Comparison of ENCODE assay signal across 24 cellular contexts in genomic region chr2:242054406-242054805, GRCh38.
"Had no signal": no experiment of that assay in that cellular context is flagged by ENCODE, and none has a peak within 500 bp of the region (broad histone marks: within the 10 kb centered on the region; RNA-seq: fewer than 3 reads in every experiment).

No MANE protein-coding gene starts in this region.

- ATAC-seq: left lung; mucosa of descending colon; psoas muscle; stimulated activated naive CD8-positive, alpha-beta T cell treated with anti-CD3 and anti-CD28 coated beads, Interleukin-15, amount 100 ng/mL, for 72 hours had no signal

- H3K27ac ChIP-seq: dorsolateral prefrontal cortex, left lung, psoas muscle, suprapubic skin, transverse colon, vagina had no signal

- FAIRE-seq: colon, frontal cortex, keratinocyte, small intestine had no signal

- H3K27ac Mint-ChIP-seq: immature natural killer cell; mesothelial cell of epicardium; natural killer cell treated with Interleukin-12 subunit alpha and Interleukin-12 subunit beta and Interleukin-15 and Interleukin-18, amount 100 ng/mL, for 72 hours; stimulated activated naive CD8-positive, alpha-beta T cell treated with anti-CD3 and anti-CD28 coated beads, Interleukin-15, amount 100 ng/mL, for 72 hours had no signal

- H3K4me3 ChIP-seq: dorsolateral prefrontal cortex, left lung, mucosa of descending colon, psoas muscle, suprapubic skin, transverse colon, vagina had no signal

- H3K4me3 Mint-ChIP-seq: immature natural killer cell; mesothelial cell of epicardium; naive B cell; natural killer cell treated with Interleukin-12 subunit alpha and Interleukin-12 subunit beta and Interleukin-15 and Interleukin-18, amount 100 ng/mL, for 72 hours; neural crest cell; stimulated activated naive CD8-positive, alpha-beta T cell treated with anti-CD3 and anti-CD28 coated beads, Interleukin-15, amount 100 ng/mL, for 72 hours had no signal

- DNase-seq: dorsolateral prefrontal cortex; effector CD4-positive, alpha-beta T cell; hypothalamus; immature natural killer cell; left lung; mesenchymal stem cell; mucosa of descending colon; naive B cell; psoas muscle; right cardiac atrium; small intestine; stimulated activated CD4-positive, alpha-beta T cell treated with anti-CD3 and anti-CD28 coated beads, Interleukin-15, amount 100 ng/mL, for 24 hours; stimulated activated CD4-positive, alpha-beta T cell treated with anti-CD3 and anti-CD28 coated beads, Interleukin-2, amount 100 ng/mL, for 48 hours; stimulated activated naive CD4-positive, alpha-beta T cell; stimulated activated naive CD8-positive, alpha-beta T cell treated with anti-CD3 and anti-CD28 coated beads, Interleukin-15, amount 100 ng/mL, for 72 hours; transverse colon had no signal

- H3K9me3 Mint-ChIP-seq: immature natural killer cell; mesothelial cell of epicardium; natural killer cell treated with Interleukin-12 subunit alpha and Interleukin-12 subunit beta and Interleukin-15 and Interleukin-18, amount 100 ng/mL, for 72 hours; neural crest cell; stimulated activated naive CD8-positive, alpha-beta T cell treated with anti-CD3 and anti-CD28 coated beads, Interleukin-15, amount 100 ng/mL, for 72 hours had no signal

- H3K27me3 ChIP-seq: vagina had no signal

- H3K9me3 ChIP-seq: left lung, mucosa of descending colon, psoas muscle, suprapubic skin, transverse colon, vagina had no signal

- H3K4me1 Mint-ChIP-seq: immature natural killer cell; mesothelial cell of epicardium; naive B cell; neural crest cell; stimulated activated naive CD8-positive, alpha-beta T cell treated with anti-CD3 and anti-CD28 coated beads, Interleukin-15, amount 100 ng/mL, for 72 hours had no signal

- H3K36me3 ChIP-seq: left lung, suprapubic skin, transverse colon, vagina had no signal

- H3K4me1 ChIP-seq: left lung, psoas muscle, suprapubic skin, transverse colon, vagina had no signal

- H3K36me3 Mint-ChIP-seq: immature natural killer cell; mesothelial cell of epicardium; naive B cell; natural killer cell treated with Interleukin-12 subunit alpha and Interleukin-12 subunit beta and Interleukin-15 and Interleukin-18, amount 100 ng/mL, for 72 hours had no signal
